ENCODE assay signal across 1 cellular context in the genomic region with DNA sequence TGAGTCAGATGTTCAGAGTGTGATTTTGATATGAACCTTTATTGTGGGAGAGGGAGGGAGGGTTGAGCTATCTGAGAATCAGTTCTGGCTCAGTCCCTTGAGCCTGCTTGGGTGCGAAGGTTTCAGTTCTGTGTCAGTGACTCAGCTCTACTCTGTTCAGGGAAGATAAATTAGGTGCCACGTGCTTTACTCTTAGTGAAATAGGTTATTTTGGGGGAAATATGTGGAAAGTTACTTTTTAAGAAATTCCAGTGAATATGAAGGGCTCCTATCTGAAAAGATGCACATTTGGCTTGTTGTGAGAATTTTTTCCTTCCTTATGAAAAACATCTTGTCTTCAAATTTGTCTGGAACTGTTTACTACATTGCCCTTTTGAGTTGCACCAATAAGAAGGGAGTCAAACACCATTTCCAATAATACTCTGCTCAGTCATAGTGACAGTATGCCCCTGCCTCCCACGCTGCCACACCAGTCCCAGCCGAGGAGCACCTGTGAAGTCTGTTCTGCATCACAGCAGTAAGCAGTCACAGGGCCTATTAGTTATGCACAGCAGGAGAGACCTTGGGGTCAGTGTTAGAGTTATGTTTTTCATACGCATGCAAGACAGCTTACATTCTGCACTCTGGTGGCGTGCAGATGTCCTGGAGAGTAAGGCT.
TF ChIP-seq lines count a peak whose summit lies in the region.

No MANE protein-coding gene starts in this region.

TF ChIP-seq in K562, 482 proteins besides CTCF, POLR2A, EP300 and RAD21 (continued from another document and continues in another):
- TF ChIP-seq, protein P1, sequence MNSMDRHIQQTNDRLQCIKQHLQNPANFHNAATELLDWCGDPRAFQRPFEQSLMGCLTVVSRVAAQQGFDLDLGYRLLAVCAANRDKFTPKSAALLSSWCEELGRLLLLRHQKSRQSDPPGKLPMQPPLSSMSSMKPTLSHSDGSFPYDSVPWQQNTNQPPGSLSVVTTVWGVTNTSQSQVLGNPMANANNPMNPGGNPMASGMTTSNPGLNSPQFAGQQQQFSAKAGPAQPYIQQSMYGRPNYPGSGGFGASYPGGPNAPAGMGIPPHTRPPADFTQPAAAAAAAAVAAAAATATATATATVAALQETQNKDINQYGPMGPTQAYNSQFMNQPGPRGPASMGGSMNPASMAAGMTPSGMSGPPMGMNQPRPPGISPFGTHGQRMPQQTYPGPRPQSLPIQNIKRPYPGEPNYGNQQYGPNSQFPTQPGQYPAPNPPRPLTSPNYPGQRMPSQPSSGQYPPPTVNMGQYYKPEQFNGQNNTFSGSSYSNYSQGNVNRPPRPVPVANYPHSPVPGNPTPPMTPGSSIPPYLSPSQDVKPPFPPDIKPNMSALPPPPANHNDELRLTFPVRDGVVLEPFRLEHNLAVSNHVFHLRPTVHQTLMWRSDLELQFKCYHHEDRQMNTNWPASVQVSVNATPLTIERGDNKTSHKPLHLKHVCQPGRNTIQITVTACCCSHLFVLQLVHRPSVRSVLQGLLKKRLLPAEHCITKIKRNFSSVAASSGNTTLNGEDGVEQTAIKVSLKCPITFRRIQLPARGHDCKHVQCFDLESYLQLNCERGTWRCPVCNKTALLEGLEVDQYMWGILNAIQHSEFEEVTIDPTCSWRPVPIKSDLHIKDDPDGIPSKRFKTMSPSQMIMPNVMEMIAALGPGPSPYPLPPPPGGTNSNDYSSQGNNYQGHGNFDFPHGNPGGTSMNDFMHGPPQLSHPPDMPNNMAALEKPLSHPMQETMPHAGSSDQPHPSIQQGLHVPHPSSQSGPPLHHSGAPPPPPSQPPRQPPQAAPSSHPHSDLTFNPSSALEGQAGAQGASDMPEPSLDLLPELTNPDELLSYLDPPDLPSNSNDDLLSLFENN (IDR thresholded peaks at IDR 0.05; ENCODE audit: low read depth in 2 of 2, low read length in 2 of 2): no peak
- TF ChIP-seq TSC22D4 (tag; IDR thresholded peaks at IDR 0.05) (no peak), CSDE1 (IDR thresholded peaks at IDR 0.05) (no peak), FOXK1 (CRISPR knock-in tag; IDR thresholded peaks at IDR 0.05; ENCODE audit: borderline replicate concordance) (no peak), JUN (IDR thresholded peaks at IDR 0.05; ENCODE audit: borderline replicate concordance, low read depth, low read length) (peak; percentile 62; the same call in 1 of the 2 replicates), JUN (CRISPR knock-in tag; IDR thresholded peaks at IDR 0.05; ENCODE audit: borderline replicate concordance) (no peak), WHSC1 (IDR thresholded peaks at IDR 0.05; ENCODE audit: low read length) (no peak), SLC30A9 (CRISPR knock-in tag; IDR thresholded peaks at IDR 0.05) (no peak), MCM3 (IDR thresholded peaks at IDR 0.05) (no peak), BDP1 (IDR thresholded peaks at IDR 0.05; ENCODE audit: insufficient read depth, insufficient read length) (no peak), DPF2 (IDR thresholded peaks at IDR 0.05) (peak; percentile 89), CTBP1 (IDR thresholded peaks at IDR 0.05; ENCODE audit: borderline replicate concordance) (peak; percentile 19; the same call in 1 of the 2 replicates), TFAM (CRISPR knock-in tag; conservative IDR thresholded peaks at IDR 0.05) (no peak), GATA2 (CRISPR knock-in tag; IDR thresholded peaks at IDR 0.05) (peak; percentile 71), ZNF354B (CRISPR knock-in tag; IDR thresholded peaks at IDR 0.05) (no peak), ZNF785 (CRISPR knock-in tag; IDR thresholded peaks at IDR 0.05) (no peak), MEF2A (IDR thresholded peaks at IDR 0.05; ENCODE audit: control insufficient read depth, low read depth, low read length) (peak; percentile 56; the same call in 1 of the 2 replicates), E2F3 (CRISPR knock-in tag; IDR thresholded peaks at IDR 0.05) (no peak), ILK (tag; IDR thresholded peaks at IDR 0.05; ENCODE audit: borderline replicate concordance, low read depth) (no peak), NCOA1 (IDR thresholded peaks at IDR 0.05; ENCODE audit: low read depth) (no peak), NR2F6 (CRISPR knock-in tag; IDR thresholded peaks at IDR 0.05) (no peak)
- TF ChIP-seq, protein P2, sequence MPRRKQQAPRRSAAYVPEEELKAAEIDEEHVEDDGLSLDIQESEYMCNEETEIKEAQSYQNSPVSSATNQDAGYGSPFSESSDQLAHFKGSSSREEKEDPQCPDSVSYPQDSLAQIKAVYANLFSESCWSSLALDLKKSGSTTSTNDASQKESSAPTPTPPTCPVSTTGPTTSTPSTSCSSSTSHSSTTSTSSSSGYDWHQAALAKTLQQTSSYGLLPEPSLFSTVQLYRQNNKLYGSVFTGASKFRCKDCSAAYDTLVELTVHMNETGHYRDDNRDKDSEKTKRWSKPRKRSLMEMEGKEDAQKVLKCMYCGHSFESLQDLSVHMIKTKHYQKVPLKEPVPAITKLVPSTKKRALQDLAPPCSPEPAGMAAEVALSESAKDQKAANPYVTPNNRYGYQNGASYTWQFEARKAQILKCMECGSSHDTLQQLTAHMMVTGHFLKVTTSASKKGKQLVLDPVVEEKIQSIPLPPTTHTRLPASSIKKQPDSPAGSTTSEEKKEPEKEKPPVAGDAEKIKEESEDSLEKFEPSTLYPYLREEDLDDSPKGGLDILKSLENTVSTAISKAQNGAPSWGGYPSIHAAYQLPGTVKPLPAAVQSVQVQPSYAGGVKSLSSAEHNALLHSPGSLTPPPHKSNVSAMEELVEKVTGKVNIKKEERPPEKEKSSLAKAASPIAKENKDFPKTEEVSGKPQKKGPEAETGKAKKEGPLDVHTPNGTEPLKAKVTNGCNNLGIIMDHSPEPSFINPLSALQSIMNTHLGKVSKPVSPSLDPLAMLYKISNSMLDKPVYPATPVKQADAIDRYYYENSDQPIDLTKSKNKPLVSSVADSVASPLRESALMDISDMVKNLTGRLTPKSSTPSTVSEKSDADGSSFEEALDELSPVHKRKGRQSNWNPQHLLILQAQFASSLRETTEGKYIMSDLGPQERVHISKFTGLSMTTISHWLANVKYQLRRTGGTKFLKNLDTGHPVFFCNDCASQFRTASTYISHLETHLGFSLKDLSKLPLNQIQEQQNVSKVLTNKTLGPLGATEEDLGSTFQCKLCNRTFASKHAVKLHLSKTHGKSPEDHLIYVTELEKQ (CRISPR knock-in tag; IDR thresholded peaks at IDR 0.05): no peak
- TF ChIP-seq, protein P3, sequence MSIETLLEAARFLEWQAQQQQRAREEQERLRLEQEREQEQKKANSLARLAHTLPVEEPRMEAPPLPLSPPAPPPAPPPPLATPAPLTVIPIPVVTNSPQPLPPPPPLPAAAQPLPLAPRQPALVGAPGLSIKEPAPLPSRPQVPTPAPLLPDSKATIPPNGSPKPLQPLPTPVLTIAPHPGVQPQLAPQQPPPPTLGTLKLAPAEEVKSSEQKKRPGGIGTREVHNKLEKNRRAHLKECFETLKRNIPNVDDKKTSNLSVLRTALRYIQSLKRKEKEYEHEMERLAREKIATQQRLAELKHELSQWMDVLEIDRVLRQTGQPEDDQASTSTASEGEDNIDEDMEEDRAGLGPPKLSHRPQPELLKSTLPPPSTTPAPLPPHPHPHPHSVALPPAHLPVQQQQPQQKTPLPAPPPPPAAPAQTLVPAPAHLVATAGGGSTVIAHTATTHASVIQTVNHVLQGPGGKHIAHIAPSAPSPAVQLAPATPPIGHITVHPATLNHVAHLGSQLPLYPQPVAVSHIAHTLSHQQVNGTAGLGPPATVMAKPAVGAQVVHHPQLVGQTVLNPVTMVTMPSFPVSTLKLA (conservative IDR thresholded peaks at IDR 0.05): peak; percentile 74 to 84
- TF ChIP-seq, protein P4, sequence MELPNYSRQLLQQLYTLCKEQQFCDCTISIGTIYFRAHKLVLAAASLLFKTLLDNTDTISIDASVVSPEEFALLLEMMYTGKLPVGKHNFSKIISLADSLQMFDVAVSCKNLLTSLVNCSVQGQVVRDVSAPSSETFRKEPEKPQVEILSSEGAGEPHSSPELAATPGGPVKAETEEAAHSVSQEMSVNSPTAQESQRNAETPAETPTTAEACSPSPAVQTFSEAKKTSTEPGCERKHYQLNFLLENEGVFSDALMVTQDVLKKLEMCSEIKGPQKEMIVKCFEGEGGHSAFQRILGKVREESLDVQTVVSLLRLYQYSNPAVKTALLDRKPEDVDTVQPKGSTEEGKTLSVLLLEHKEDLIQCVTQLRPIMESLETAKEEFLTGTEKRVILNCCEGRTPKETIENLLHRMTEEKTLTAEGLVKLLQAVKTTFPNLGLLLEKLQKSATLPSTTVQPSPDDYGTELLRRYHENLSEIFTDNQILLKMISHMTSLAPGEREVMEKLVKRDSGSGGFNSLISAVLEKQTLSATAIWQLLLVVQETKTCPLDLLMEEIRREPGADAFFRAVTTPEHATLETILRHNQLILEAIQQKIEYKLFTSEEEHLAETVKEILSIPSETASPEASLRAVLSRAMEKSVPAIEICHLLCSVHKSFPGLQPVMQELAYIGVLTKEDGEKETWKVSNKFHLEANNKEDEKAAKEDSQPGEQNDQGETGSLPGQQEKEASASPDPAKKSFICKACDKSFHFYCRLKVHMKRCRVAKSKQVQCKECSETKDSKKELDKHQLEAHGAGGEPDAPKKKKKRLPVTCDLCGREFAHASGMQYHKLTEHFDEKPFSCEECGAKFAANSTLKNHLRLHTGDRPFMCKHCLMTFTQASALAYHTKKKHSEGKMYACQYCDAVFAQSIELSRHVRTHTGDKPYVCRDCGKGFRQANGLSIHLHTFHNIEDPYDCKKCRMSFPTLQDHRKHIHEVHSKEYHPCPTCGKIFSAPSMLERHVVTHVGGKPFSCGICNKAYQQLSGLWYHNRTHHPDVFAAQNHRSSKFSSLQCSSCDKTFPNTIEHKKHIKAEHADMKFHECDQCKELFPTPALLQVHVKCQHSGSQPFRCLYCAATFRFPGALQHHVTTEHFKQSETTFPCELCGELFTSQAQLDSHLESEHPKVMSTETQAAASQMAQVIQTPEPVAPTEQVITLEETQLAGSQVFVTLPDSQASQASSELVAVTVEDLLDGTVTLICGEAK (IDR thresholded peaks at IDR 0.05): no peak
- TF ChIP-seq, protein P4 (CRISPR knock-in tag; IDR thresholded peaks at IDR 0.05): no peak
- TF ChIP-seq, protein P5, sequence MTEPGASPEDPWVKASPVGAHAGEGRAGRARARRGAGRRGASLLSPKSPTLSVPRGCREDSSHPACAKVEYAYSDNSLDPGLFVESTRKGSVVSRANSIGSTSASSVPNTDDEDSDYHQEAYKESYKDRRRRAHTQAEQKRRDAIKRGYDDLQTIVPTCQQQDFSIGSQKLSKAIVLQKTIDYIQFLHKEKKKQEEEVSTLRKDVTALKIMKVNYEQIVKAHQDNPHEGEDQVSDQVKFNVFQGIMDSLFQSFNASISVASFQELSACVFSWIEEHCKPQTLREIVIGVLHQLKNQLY (CRISPR knock-in tag; conservative IDR thresholded peaks at IDR 0.05): no peak
- TF ChIP-seq, protein P6, sequence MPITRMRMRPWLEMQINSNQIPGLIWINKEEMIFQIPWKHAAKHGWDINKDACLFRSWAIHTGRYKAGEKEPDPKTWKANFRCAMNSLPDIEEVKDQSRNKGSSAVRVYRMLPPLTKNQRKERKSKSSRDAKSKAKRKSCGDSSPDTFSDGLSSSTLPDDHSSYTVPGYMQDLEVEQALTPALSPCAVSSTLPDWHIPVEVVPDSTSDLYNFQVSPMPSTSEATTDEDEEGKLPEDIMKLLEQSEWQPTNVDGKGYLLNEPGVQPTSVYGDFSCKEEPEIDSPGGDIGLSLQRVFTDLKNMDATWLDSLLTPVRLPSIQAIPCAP (CRISPR knock-in tag; IDR thresholded peaks at IDR 0.05; ENCODE audit: borderline replicate concordance): no peak
- TF ChIP-seq, protein P7, sequence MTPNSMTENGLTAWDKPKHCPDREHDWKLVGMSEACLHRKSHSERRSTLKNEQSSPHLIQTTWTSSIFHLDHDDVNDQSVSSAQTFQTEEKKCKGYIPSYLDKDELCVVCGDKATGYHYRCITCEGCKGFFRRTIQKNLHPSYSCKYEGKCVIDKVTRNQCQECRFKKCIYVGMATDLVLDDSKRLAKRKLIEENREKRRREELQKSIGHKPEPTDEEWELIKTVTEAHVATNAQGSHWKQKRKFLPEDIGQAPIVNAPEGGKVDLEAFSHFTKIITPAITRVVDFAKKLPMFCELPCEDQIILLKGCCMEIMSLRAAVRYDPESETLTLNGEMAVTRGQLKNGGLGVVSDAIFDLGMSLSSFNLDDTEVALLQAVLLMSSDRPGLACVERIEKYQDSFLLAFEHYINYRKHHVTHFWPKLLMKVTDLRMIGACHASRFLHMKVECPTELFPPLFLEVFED (CRISPR knock-in tag; conservative IDR thresholded peaks at IDR 0.05): no peak
- TF ChIP-seq, protein P8, sequence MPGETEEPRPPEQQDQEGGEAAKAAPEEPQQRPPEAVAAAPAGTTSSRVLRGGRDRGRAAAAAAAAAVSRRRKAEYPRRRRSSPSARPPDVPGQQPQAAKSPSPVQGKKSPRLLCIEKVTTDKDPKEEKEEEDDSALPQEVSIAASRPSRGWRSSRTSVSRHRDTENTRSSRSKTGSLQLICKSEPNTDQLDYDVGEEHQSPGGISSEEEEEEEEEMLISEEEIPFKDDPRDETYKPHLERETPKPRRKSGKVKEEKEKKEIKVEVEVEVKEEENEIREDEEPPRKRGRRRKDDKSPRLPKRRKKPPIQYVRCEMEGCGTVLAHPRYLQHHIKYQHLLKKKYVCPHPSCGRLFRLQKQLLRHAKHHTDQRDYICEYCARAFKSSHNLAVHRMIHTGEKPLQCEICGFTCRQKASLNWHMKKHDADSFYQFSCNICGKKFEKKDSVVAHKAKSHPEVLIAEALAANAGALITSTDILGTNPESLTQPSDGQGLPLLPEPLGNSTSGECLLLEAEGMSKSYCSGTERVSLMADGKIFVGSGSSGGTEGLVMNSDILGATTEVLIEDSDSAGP (CRISPR knock-in tag; IDR thresholded peaks at IDR 0.05): no peak
